18 cellular contexts compared by ENCODE assay signal in the genomic region with DNA sequence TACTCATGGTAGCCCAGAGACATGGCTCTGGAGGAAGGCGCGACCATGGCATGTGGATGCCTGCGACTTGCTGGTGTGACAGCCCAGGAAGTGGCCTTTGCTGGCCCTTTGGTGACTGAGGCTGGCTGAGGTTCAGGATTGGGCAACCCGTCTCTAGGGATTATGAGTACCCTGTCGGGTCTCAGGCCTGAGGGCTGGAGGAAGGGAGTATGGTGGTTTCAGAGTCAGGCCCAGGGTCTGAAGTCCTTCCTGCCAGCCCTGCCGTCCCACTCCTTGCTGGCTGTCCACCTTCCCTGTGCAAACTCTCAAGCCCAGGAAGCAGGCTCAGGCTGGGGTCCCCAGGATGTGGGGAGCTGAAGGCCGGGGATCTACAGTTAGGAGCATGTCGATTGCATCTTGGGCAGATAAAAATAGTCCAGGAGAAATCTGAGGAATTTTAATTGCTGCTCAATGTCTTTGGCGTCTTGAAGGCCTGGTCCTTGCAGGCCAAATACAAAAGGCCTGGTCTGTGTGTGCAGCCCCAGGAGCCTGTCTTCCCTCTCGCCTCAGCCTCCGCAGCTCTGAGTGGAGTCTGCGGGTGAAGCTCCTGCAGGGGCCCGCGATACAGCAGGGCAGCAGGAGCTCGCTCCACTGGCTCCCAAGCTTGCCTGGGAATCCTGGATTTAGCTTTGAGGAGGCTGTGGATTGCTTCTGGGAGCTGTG. TPM values are rescaled to one million over a fixed set of nuclear protein-coding genes. Genes with fewer than 3 reads are reported as not detected.
DNase-seq lines count a peak whose midpoint lies in the region; ATAC-seq and TF ChIP-seq lines count a peak whose summit lies in the region.
"Had no signal": no experiment of that assay in that cellular context is flagged by ENCODE, and none has a peak within 500 bp of the region (broad histone marks: within the 10 kb centered on the region; RNA-seq: fewer than 3 reads in every experiment).

No MANE protein-coding gene starts in this region.

- H3K4me1 ChIP-seq in esophagus (ENCODE audit: control insufficient read depth in 2 of 2, insufficient read depth in 2 of 2, low read length in 1 of 2) (peaks cover 17 to 31% of the 10 kb centered on the region in 2 donors), transverse colon (peaks cover 29 to 59% (median 39%) of the 10 kb centered on the region in 4 donors)
- peaks cover 13 to 35% of the 10 kb centered on the region in 2 donors for H3K4me1 ChIP-seq in naive thymus-derived CD4-positive, alpha-beta T cell (ENCODE audit: control insufficient read depth in 2 of 2, insufficient read depth in 2 of 2, low read length in 2 of 2)
- H3K4me1 ChIP-seq: BE2C, psoas muscle had no signal

- POLR2A ChIA-PET in naive thymus-derived CD4-positive, alpha-beta T cell (lab: Charles Lee): interaction anchor here (0.7 kb wide), 2 partner anchors 10 to 145 kb away, joined by 3 read pairs; no protein-coding TSS in a partner anchor

- H3K27me3 ChIP-seq in esophagus (ENCODE audit: control insufficient read depth in 1 of 2, insufficient read depth in 2 of 2, low read length in 2 of 2) (no peaks in the 10 kb centered on the region), transverse colon (no peaks in the 10 kb centered on the region)
- no peaks in the 10 kb centered on the region for H3K27me3 ChIP-seq in naive thymus-derived CD4-positive, alpha-beta T cell (ENCODE audit: control insufficient read depth in 2 of 2, insufficient read depth in 2 of 2, low read length in 2 of 2)
- H3K27me3 ChIP-seq: BE2C, brain microvascular endothelial cell had no signal

- peaks cover 15 to 71% (median 49%) of the 10 kb centered on the region in 7 donors for H3K4me1 Mint-ChIP-seq in naive thymus-derived CD4-positive, alpha-beta T cell
- peaks cover 0 to 1% of the 10 kb centered on the region in 2 donors for H3K4me1 Mint-ChIP-seq in natural killer cell treated with Interleukin-12 subunit alpha and Interleukin-12 subunit beta and Interleukin-15 and Interleukin-18, amount 100 ng/mL, for 72 hours (ENCODE audit: low read depth in 2 of 2)

- no peak for TF ChIP-seq CTCF in transverse colon (IDR thresholded peaks at IDR 0.05)

- H3K27ac ChIP-seq in esophagus (ENCODE audit: low read depth in 2 of 2, low read length in 1 of 2) (peak overlapping the region; percentile 73 to 79), transverse colon (peak overlapping the region; percentile 65 to 86 (median 80))
- H3K27ac ChIP-seq in naive thymus-derived CD4-positive, alpha-beta T cell (ENCODE audit: low read depth, low read length): no peak overlapping the region
- H3K27ac ChIP-seq: brain microvascular endothelial cell, psoas muscle had no signal

- no peak overlapping the region for H3K4me3 ChIP-seq in esophagus (ENCODE audit: low read depth in 1 of 2, low read length in 2 of 2)
- no peak overlapping the region for H3K4me3 ChIP-seq in naive thymus-derived CD4-positive, alpha-beta T cell (ENCODE audit: low read length)
- no peak overlapping the region for H3K4me3 ChIP-seq in transverse colon
- H3K4me3 ChIP-seq: psoas muscle had no signal

- CTCF ChIA-PET in naive thymus-derived CD4-positive, alpha-beta T cell (lab: Charles Lee): interaction anchor here (1.0 kb wide), 1 partner anchor 13 kb away, joined by 3 read pairs; no protein-coding TSS in a partner anchor

- DNase-seq in M059J (ENCODE audit: low read depth) (peak; percentile 44), transverse colon (no peak), medulla oblongata (ENCODE audit: extremely low spot score) (no peak)
- DNase-seq in naive thymus-derived CD4-positive, alpha-beta T cell: no peak
- no peak for DNase-seq in stimulated activated naive CD8-positive, alpha-beta T cell treated with anti-CD3 and anti-CD28 coated beads, Interleukin-15, Interleukin-2, amounts not matched to agents 100 U/mL and 50 U/mL, for 24 hours
- no peak for DNase-seq in natural killer cell treated with Interleukin-12 subunit alpha and Interleukin-12 subunit beta and Interleukin-15 and Interleukin-18, amount 100 ng/mL, for 72 hours (ENCODE audit: low spot score)
- DNase-seq: activated CD4-positive, CD25-positive, alpha-beta regulatory T cell; activated naive CD4-positive, alpha-beta T cell treated with anti-CD3 and anti-CD28 coated beads, Interleukin-2, amount 10 ng/mL, durations not matched to agents 7 days and 5 days; BE2C; brain microvascular endothelial cell; effector CD4-positive, alpha-beta T cell; foreskin fibroblast; NCI-H2107; NCI-H774; T-helper 1 cell had no signal

- no peak for TF ChIP-seq EP300 in transverse colon (IDR thresholded peaks at IDR 0.05; ENCODE audit: low read depth)

- no peaks in the 10 kb centered on the region for H3K27me3 Mint-ChIP-seq in naive thymus-derived CD4-positive, alpha-beta T cell
- H3K27me3 Mint-ChIP-seq in natural killer cell treated with Interleukin-12 subunit alpha and Interleukin-12 subunit beta and Interleukin-15 and Interleukin-18, amount 100 ng/mL, for 72 hours: no peaks in the 10 kb centered on the region

- H3K4me3 Mint-ChIP-seq in naive thymus-derived CD4-positive, alpha-beta T cell: peak overlapping the region in 5 of 10 donors; percentile 12 to 58 (median 39)
- no peak overlapping the region for H3K4me3 Mint-ChIP-seq in natural killer cell treated with Interleukin-12 subunit alpha and Interleukin-12 subunit beta and Interleukin-15 and Interleukin-18, amount 100 ng/mL, for 72 hours
- H3K4me3 Mint-ChIP-seq: activated naive CD4-positive, alpha-beta T cell treated with anti-CD3 and anti-CD28 coated beads, Interleukin-2, amount 10 ng/mL, durations not matched to agents 7 days and 5 days had no signal

- no peak for ATAC-seq in naive thymus-derived CD4-positive, alpha-beta T cell
- ATAC-seq in stimulated activated naive CD8-positive, alpha-beta T cell treated with anti-CD3 and anti-CD28 coated beads, Interleukin-15, Interleukin-2, amounts not matched to agents 100 U/mL and 50 U/mL, for 24 hours: no peak
- ATAC-seq in natural killer cell treated with Interleukin-12 subunit alpha and Interleukin-12 subunit beta and Interleukin-15 and Interleukin-18, amount 100 ng/mL, for 72 hours: no peak
- ATAC-seq: Panc1 had no signal

- WGBS in esophagus, 2 donors: 77 to 83% methylated on average over 15 of the region's 15 CpGs
- WGBS in transverse colon (ENCODE audit: low coverage in 1 of 2), 2 donors: 53 to 66% methylated on average over 4 to 10 of the region's 15 CpGs

- H3K9me3 ChIP-seq in esophagus (ENCODE audit: control insufficient read depth in 2 of 2, insufficient read depth in 1 of 2, low read depth in 1 of 2, low read length in 1 of 2) (no peaks in the 10 kb centered on the region), transverse colon (no peaks in the 10 kb centered on the region)
- no peaks in the 10 kb centered on the region for H3K9me3 ChIP-seq in naive thymus-derived CD4-positive, alpha-beta T cell (ENCODE audit: control insufficient read depth in 2 of 3, low read length in 3 of 3)
- H3K9me3 ChIP-seq: BE2C, psoas muscle had no signal

- no peaks in the 10 kb centered on the region for H3K9me3 Mint-ChIP-seq in naive thymus-derived CD4-positive, alpha-beta T cell
- no peaks in the 10 kb centered on the region for H3K9me3 Mint-ChIP-seq in natural killer cell treated with Interleukin-12 subunit alpha and Interleukin-12 subunit beta and Interleukin-15 and Interleukin-18, amount 100 ng/mL, for 72 hours
- H3K9me3 Mint-ChIP-seq: activated naive CD4-positive, alpha-beta T cell treated with anti-CD3 and anti-CD28 coated beads, Interleukin-2, amount 10 ng/mL, durations not matched to agents 7 days and 5 days had no signal

- H3K36me3 ChIP-seq in esophagus (ENCODE audit: control insufficient read depth in 2 of 2, insufficient read depth in 2 of 2, low read length in 1 of 2) (no peaks in the 10 kb centered on the region), transverse colon (no peaks in the 10 kb centered on the region)
- H3K36me3 ChIP-seq in naive thymus-derived CD4-positive, alpha-beta T cell (ENCODE audit: control insufficient read depth in 2 of 3, insufficient read depth in 3 of 3, low read length in 3 of 3): no peaks in the 10 kb centered on the region
- H3K36me3 ChIP-seq: BE2C, brain microvascular endothelial cell had no signal

- in situ Hi-C loops in transverse colon (cut with MboI; ENCODE audit: low pct_ligation_motif_present in 1 of 4, low pct_unique_long_range_greater_than_20kb in 1 of 4, low sequenced_read_pairs in 3 of 4): no loop called here

- H3K36me3 Mint-ChIP-seq in naive thymus-derived CD4-positive, alpha-beta T cell: no peaks in the 10 kb centered on the region
- H3K36me3 Mint-ChIP-seq in natural killer cell treated with Interleukin-12 subunit alpha and Interleukin-12 subunit beta and Interleukin-15 and Interleukin-18, amount 100 ng/mL, for 72 hours: no peaks in the 10 kb centered on the region
- H3K36me3 Mint-ChIP-seq: activated naive CD4-positive, alpha-beta T cell treated with anti-CD3 and anti-CD28 coated beads, Interleukin-2, amount 10 ng/mL, durations not matched to agents 7 days and 5 days had no signal

- no peak for TF ChIP-seq POLR2A in transverse colon (IDR thresholded peaks at IDR 0.05)

- intact Hi-C loops in naive thymus-derived CD4-positive, alpha-beta T cell (cut with micrococcal nuclease): no loop called here
- intact Hi-C loops in transverse colon (cut with DNase I; ENCODE audit: low total_unique reads): no loop called here

- peak overlapping the region in 8 of 9 donors; percentile 14 to 75 (median 52) for H3K27ac Mint-ChIP-seq in naive thymus-derived CD4-positive, alpha-beta T cell
- H3K27ac Mint-ChIP-seq in natural killer cell treated with Interleukin-12 subunit alpha and Interleukin-12 subunit beta and Interleukin-15 and Interleukin-18, amount 100 ng/mL, for 72 hours: no peak overlapping the region
- H3K27ac Mint-ChIP-seq: activated naive CD4-positive, alpha-beta T cell treated with anti-CD3 and anti-CD28 coated beads, Interleukin-2, amount 10 ng/mL, durations not matched to agents 7 days and 5 days had no signal

RNA-seq across cellular contexts. Expression of gene NKD1, which starts 52.5 kb away (rescaled TPM):
- 0.37 and 1.0 TPM in 2 replicates for total RNA-seq in M059J (2014; rRNA removed; shearing (Covaris generic))
- 1 to 10 TPM; 1.1 to 2.0 TPM for polyA plus RNA-seq in esophagus
- 1 to 10 TPM; 1.4 to 7.9 (median 6.2) TPM for total RNA-seq in naive thymus-derived CD4-positive, alpha-beta T cell
- polyA plus RNA-seq in naive thymus-derived CD4-positive, alpha-beta T cell: under 1 TPM; 0.36 to 0.99 TPM
- total RNA-seq in transverse colon: 10 to 100 TPM in 1 of 4 donors, 1 to 10 TPM in 3; 1.7 to 98.1 (median 2.5) TPM
- under 1 TPM; 0.29 to 0.86 TPM for total RNA-seq in natural killer cell treated with Interleukin-12 subunit alpha and Interleukin-12 subunit beta and Interleukin-15 and Interleukin-18, amount 100 ng/mL, for 72 hours

Comparison
In these comparisons a context has a peak if more than half of its experiments do, and no peak if none do; other contexts are left out.
1. H3K27ac Mint-ChIP-seq: peak in naive thymus-derived CD4-positive, alpha-beta T cell (8 of 9); none in natural killer cell treated with Interleukin-12 subunit alpha and Interleukin-12 subunit beta and Interleukin-15 and Interleukin-18, amount 100 ng/mL, for 72 hours (0 of 2).